In the genomic region with DNA sequence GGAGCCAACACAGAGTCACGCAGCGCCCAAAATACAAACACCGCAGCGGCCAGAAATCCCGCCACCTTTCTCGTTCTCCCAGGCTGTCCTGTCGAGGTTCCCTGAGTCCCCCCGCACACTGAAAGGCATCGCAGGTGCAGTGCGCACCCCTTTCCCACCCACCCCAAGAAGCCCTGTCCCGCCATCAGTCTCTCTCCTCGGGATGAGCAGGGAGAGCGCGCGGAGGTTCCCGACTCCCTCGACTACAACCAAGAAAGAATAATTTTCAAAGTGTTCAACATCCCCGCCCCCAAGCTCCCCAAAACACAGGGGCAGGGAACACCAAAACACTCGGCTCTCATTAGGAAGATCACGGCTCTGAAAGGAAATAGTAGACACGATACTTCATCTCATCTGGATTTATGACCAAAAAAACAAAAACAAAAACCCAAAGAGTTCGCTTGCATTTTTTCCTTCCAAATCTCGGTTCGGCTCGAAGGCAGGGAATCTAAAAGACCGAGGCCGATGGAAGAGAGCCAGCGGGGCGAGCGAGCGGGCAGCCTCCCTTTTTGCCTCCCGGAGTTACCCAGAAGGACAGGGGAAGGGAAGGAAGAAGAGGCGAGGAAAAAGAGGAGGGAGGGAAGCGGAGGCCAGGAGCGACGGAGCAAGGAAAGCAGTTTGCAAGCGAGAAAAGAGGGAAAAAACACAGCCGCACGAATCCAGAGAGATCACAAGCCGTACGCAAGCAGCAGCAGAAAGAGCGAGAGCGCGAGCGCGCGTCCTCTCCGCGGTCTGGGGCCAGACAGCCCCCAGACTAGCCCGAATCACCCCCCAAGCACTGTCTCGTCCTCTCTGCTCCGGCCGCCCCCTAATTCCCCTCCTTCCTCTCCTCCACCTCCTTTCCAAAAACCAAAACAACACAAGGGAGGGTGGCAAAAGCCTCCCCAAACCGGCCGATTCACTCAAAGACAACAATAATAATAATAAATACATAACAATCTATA, we compare ENCODE assay signal across 8 cellular contexts. TPM values are rescaled to one million over a fixed set of nuclear protein-coding genes. Genes with fewer than 3 reads are reported as not detected.
DNase-seq lines count a peak whose midpoint lies in the region; ATAC-seq and TF ChIP-seq lines count a peak whose summit lies in the region.

No MANE protein-coding gene starts in this region.

- DNase-seq in A172 (ENCODE audit: low spot score): peak; percentile 37
- DNase-seq in HCT116 (ENCODE audit: low read depth, low spot score): no peak
- DNase-seq in amniotic epithelial cell (ENCODE audit: low read depth): peak; percentile 62
- DNase-seq in left cardiac atrium: peak; percentile 52
- peak in 1 of 2 donors; percentile 60 for DNase-seq in trophoblast cell

- H3K9me2 ChIP-seq in HCT116 (ENCODE audit: insufficient read depth): no peaks in the 10 kb centered on the region

- peak overlapping the region; percentile 55 for H3K18ac ChIP-seq in trophoblast cell (ENCODE audit: low read length)

- H3K27ac ChIP-seq in HCT116 (ENCODE audit: low read depth, low read length) (peak overlapping the region; percentile 78), trophoblast cell (ENCODE audit: low read depth, low read length) (peak overlapping the region; percentile 60)

- peak overlapping the region; percentile 46 for H2AFZ ChIP-seq in HCT116 (ENCODE audit: low read depth, low read length, poor library complexity, severe bottlenecking)
- H2AFZ ChIP-seq in trophoblast cell (ENCODE audit: insufficient read depth, low read length, poor library complexity): peak overlapping the region; percentile 37

- H3K4ac ChIP-seq in trophoblast cell (ENCODE audit: low read depth, low read length): peak overlapping the region; percentile 95

- H4K20me1 ChIP-seq in HCT116 (ENCODE audit: insufficient read depth): no peaks in the 10 kb centered on the region

- WGBS in trophoblast cell (ENCODE audit: extremely low coverage, insufficient coverage, insufficient read length): no CpG with 5 or more reads among the region's 55 CpGs

- H3K9ac ChIP-seq in HCT116 (ENCODE audit: low read length) (peak overlapping the region; percentile 74), trophoblast cell (ENCODE audit: low read length) (peak overlapping the region; percentile 83)

- no peaks in the 10 kb centered on the region for H3K9me3 ChIP-seq in HCT116 (ENCODE audit: control insufficient read depth in 1 of 2, insufficient read depth in 1 of 2, low read depth in 1 of 2, low read length in 2 of 2)
- no peaks in the 10 kb centered on the region for H3K9me3 ChIP-seq in trophoblast cell (ENCODE audit: insufficient read depth, low read depth, low read length)

- no peak overlapping the region for H2AK5ac ChIP-seq in trophoblast cell (ENCODE audit: low read length)

- ATAC-seq in HCT116: no peak
- ATAC-seq in left cardiac atrium: peak; percentile 14 to 42
- no peak for ATAC-seq in GM21367 (IDR thresholded peaks at IDR 0.05; ENCODE audit: unreplicated experiment)
- no peak for ATAC-seq in GM18868 (IDR thresholded peaks at IDR 0.05; ENCODE audit: unreplicated experiment)

- peak overlapping the region; percentile 50 for H3K14ac ChIP-seq in trophoblast cell (ENCODE audit: low read length)

- RAD21 ChIA-PET in HCT116 (lab: Charles Lee; ENCODE audit: low non-redundant PET in 1 of 2, low total read pairs in 2 of 2, uncharacterized antibody in 2 of 2, unreplicated experiment in 2 of 2): no interaction called here

- H3K79me2 ChIP-seq in HCT116 (ENCODE audit: insufficient read depth, low read length) (peaks cover 6% of the 10 kb centered on the region; the same call in 1 of the 2 replicates), trophoblast cell (ENCODE audit: control insufficient read depth, insufficient read depth, low read length, poor library complexity) (peaks cover 13% of the 10 kb centered on the region)

- intact Hi-C loops in HCT116 (cut with micrococcal nuclease) (loop anchor here (2.0 to 10.0 kb wide), 8 partner anchors 220 to 1088 kb away; a partner anchor contains a TSS), left cardiac atrium (cut with DNase I) (loop anchor here (2.0 to 10.0 kb wide), 12 partner anchors 200 to 1208 kb away; a partner anchor contains a TSS)

- H4K8ac ChIP-seq in trophoblast cell (ENCODE audit: low read depth, low read length): peak overlapping the region; percentile 61

- TF ChIP-seq CTCF in HCT116 (IDR thresholded peaks at IDR 0.05 in 2 of 3, conservative IDR thresholded peaks at IDR 0.05 in 1 of 3; ENCODE audit: borderline replicate concordance in 1 of 3, insufficient read depth in 1 of 3, low read depth in 2 of 3, low read length in 2 of 3): no peak

- no peak overlapping the region for H3K23ac ChIP-seq in trophoblast cell (ENCODE audit: low read length)

- POLR2A ChIA-PET in HCT116 (lab: Charles Lee): interaction anchor here (1.0 to 2.1 kb wide), 9 partner anchors 239 to 1211 kb away, joined by 3 to 13 read pairs (median 3); no protein-coding TSS in a partner anchor

- peak overlapping the region; percentile 89 to 91 for H3K4me3 ChIP-seq in HCT116 (replicated peaks in 1 of 2; ENCODE audit: low read depth in 1 of 2, low read length in 2 of 2)
- peak overlapping the region; percentile 76 for H3K4me3 ChIP-seq in trophoblast cell (ENCODE audit: low read depth, low read length)

- H3K4me1 ChIP-seq in HCT116 (ENCODE audit: control insufficient read depth in 1 of 2, insufficient read depth in 2 of 2, low read length in 2 of 2): peaks cover 31 to 65% of the 10 kb centered on the region in 2 experiments
- peaks cover 6 to 19% of the 10 kb centered on the region in 2 experiments for H3K4me1 ChIP-seq in trophoblast cell (ENCODE audit: control insufficient read depth in 1 of 2, insufficient read depth in 2 of 2, low read length in 2 of 2)

- peak overlapping the region; percentile 46 for H2BK12ac ChIP-seq in trophoblast cell (ENCODE audit: low read length)

- no peak overlapping the region for H4K12ac ChIP-seq in trophoblast cell (ENCODE audit: low read depth, low read length)

- H4K91ac ChIP-seq in trophoblast cell (ENCODE audit: low read depth, low read length): peak overlapping the region; percentile 53

- no peak for TF ChIP-seq RAD21 in HCT116 (IDR thresholded peaks at IDR 0.05; ENCODE audit: low read depth)

- peak overlapping the region; percentile 25 for H2BK120ac ChIP-seq in trophoblast cell (ENCODE audit: insufficient read depth, low read length, poor library complexity)

- BruUV-seq in HCT116 (replicated peaks; lab: Mats Ljungman, UMichigan): TSS peak; percentile 83

- H3K79me1 ChIP-seq in trophoblast cell (ENCODE audit: low read length): peaks cover 26% of the 10 kb centered on the region

- H3K27me3 ChIP-seq in HCT116 (ENCODE audit: insufficient read depth, low read length): no peaks in the 10 kb centered on the region
- no peaks in the 10 kb centered on the region for H3K27me3 ChIP-seq in trophoblast cell (ENCODE audit: insufficient read depth, low read length)

- peak overlapping the region; percentile 34 for H2BK5ac ChIP-seq in trophoblast cell (ENCODE audit: low read depth, low read length, poor library complexity)

- TF ChIP-seq POLR2A in HCT116 (IDR thresholded peaks at IDR 0.05; ENCODE audit: borderline replicate concordance, extremely low read depth, insufficient read depth, insufficient read length) (no peak), Raji (IDR thresholded peaks at IDR 0.05; ENCODE audit: insufficient read depth, low read depth, low read length) (peak; percentile 37; the same call in 1 of the 2 replicates)

- H3K4me2 ChIP-seq in HCT116 (ENCODE audit: low read length) (peak overlapping the region; percentile 97), trophoblast cell (ENCODE audit: low read length) (peak overlapping the region; percentile 83)

- H3K36me3 ChIP-seq in HCT116 (ENCODE audit: control insufficient read depth in 1 of 2, insufficient read depth in 2 of 2, low read length in 2 of 2): no peaks in the 10 kb centered on the region
- no peaks in the 10 kb centered on the region for H3K36me3 ChIP-seq in trophoblast cell (ENCODE audit: control insufficient read depth in 1 of 2, insufficient read depth in 2 of 2, low read length in 2 of 2)

- CTCF ChIA-PET in HCT116 (lab: Charles Lee): interaction anchor here (1.2 to 2.8 kb wide), 3 partner anchors 1203 to 1210 kb away, joined by 4 to 27 read pairs (median 14); no protein-coding TSS in a partner anchor

TF ChIP-seq in HCT116, 20 proteins besides CTCF, POLR2A, EP300 and RAD21:
- TF ChIP-seq SRF (IDR thresholded peaks at IDR 0.05; ENCODE audit: low read depth) (no peak), EZH2 (IDR thresholded peaks at IDR 0.05) (no peak), ZFX (IDR thresholded peaks at IDR 0.05) (no peak)

RNA-seq across cellular contexts. Expression of a gene that starts 0.8 kb away (rescaled TPM):
- total RNA-seq in A172 (2014; rRNA removed; shearing (Covaris generic)): 3.2 and 4.6 TPM in 2 replicates
- 17.5 TPM for total RNA-seq in HCT116 (2021; ENCODE audit: unreplicated experiment)
- polyA plus RNA-seq in HCT116 (2012): 16.1 and 18.1 TPM in 2 replicates
- 100 to 1,000 TPM in 1 of 2 donors, 10 to 100 TPM in 1; 91.7 to 113 TPM for total RNA-seq in left cardiac atrium
- 17.5 and 18.7 TPM in 2 replicates for polyA plus RNA-seq in trophoblast cell (2013)

RNA-seq across cellular contexts. Expression of a gene that starts 42.1 kb away (rescaled TPM):
- not detected in 2 replicates for total RNA-seq in A172 (2014; rRNA removed; shearing (Covaris generic))
- not detected for total RNA-seq in HCT116 (2021; ENCODE audit: unreplicated experiment)
- not detected in 2 replicates for polyA plus RNA-seq in HCT116 (2012)
- total RNA-seq in left cardiac atrium: not detected
- polyA plus RNA-seq in trophoblast cell (2013): not detected in 2 replicates

Comparison
In these comparisons a context has a peak if more than half of its experiments do, and no peak if none do; other contexts are left out.
1. ATAC-seq: peak in left cardiac atrium (2 of 2); none in HCT116 (single experiment), GM21367 (single experiment) and GM18868 (single experiment).